19 cellular contexts compared by ENCODE assay signal in the genomic region with DNA sequence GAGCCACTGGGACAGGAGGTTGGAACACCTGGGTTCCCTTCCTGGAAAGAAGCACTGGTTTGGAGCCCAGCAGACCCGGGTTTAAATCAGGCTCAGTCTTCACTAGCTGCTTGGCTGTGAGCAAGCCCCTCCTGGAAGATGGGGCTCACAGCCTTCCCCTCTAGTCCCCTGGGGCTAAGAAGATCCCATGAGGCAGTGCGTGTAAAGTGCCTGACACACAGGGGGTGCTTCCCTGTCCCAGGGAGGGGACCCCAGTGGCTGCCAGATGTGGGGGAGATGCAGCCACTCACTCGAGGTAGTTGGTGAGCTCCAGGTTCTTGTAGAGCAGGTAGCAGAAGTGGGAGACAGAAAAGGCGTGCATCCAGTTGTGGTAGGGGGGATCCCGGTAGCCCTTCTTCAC.
"Had no signal": no experiment of that assay in that cellular context is flagged by ENCODE, and none has a peak within 500 bp of the region (broad histone marks: within the 10 kb centered on the region; RNA-seq: fewer than 3 reads in every experiment).

No MANE protein-coding gene starts in this region.

- H3K27ac Mint-ChIP-seq: activated CD4-positive, alpha-beta memory T cell treated with anti-CD3 and anti-CD28 coated beads, Interleukin-2, amount 10 ng/mL, durations not matched to agents 7 days and 5 days; activated CD4-positive, alpha-beta T cell treated with anti-CD3 and anti-CD28 coated beads, Interleukin-2, amount 10 ng/mL, durations not matched to agents 24 days and 14 days; activated T-cell treated with anti-CD3 and anti-CD28 coated beads, Interleukin-2, amount 50 U/mL, for 24 hours; activated T-helper 17 cell treated with anti-CD3 and anti-CD28 coated beads, Interleukin-2, amount 50 U/mL, for 72 hours; stimulated activated naive B cell treated with anti-CD40 and anti-IgM and Interleukin-4, amounts not matched to agents 10 μg/mL and 1 μg/mL and 100 μg/mL, for 72 hours; T-helper 17 cell had no signal

- DNase-seq: activated CD4-positive, alpha-beta memory T cell treated with anti-CD3 and anti-CD28 coated beads, Interleukin-2, amount 10 ng/mL, durations not matched to agents 7 days and 5 days; activated CD4-positive, alpha-beta T cell treated with anti-CD3 and anti-CD28 coated beads, Interleukin-2, amount 10 ng/mL, durations not matched to agents 24 days and 14 days; activated CD4-positive, CD25-positive, alpha-beta regulatory T cell; activated naive CD4-positive, alpha-beta T cell treated with Interleukin-2 at 50 U/mL for 16 hours; activated T-cell treated with anti-CD3 and anti-CD28 coated beads, Interleukin-2, amount 50 U/mL, for 24 hours; amygdala; cerebellar nuclear complex; foreskin fibroblast; naive thymus-derived CD4-positive, alpha-beta T cell; stimulated activated CD4-positive, alpha-beta T cell treated with anti-CD3 and anti-CD28 coated beads, Interleukin-2, amount 100 ng/mL, for 24 hours; stimulated activated naive B cell treated with anti-CD40 and anti-IgM and Interleukin-4, amounts not matched to agents 10 μg/mL and 1 μg/mL and 100 μg/mL, for 72 hours; SW 1271; T-helper 17 cell; testis; trophoblast cell had no signal

- H3K4me3 Mint-ChIP-seq: activated CD4-positive, alpha-beta memory T cell treated with anti-CD3 and anti-CD28 coated beads, Interleukin-2, amount 10 ng/mL, durations not matched to agents 7 days and 5 days; activated CD4-positive, alpha-beta T cell treated with anti-CD3 and anti-CD28 coated beads, Interleukin-2, amount 10 ng/mL, durations not matched to agents 24 days and 14 days; activated T-cell treated with anti-CD3 and anti-CD28 coated beads, Interleukin-2, amount 50 U/mL, for 24 hours; activated T-helper 17 cell treated with anti-CD3 and anti-CD28 coated beads, Interleukin-2, amount 50 U/mL, for 72 hours; naive thymus-derived CD4-positive, alpha-beta T cell; stimulated activated naive B cell treated with anti-CD40 and anti-IgM and Interleukin-4, amounts not matched to agents 10 μg/mL and 1 μg/mL and 100 μg/mL, for 72 hours; T-helper 17 cell had no signal

- ATAC-seq: activated T-helper 17 cell treated with anti-CD3 and anti-CD28 coated beads, Interleukin-2, amount 50 U/mL, for 72 hours; left lobe of liver; naive thymus-derived CD4-positive, alpha-beta T cell; psoas muscle; right cardiac atrium; stimulated activated naive B cell treated with anti-CD40 and anti-IgM and Interleukin-4, amounts not matched to agents 10 μg/mL and 1 μg/mL and 100 μg/mL, for 72 hours; T-helper 17 cell had no signal

- H3K9me3 Mint-ChIP-seq: activated CD4-positive, alpha-beta memory T cell treated with anti-CD3 and anti-CD28 coated beads, Interleukin-2, amount 10 ng/mL, durations not matched to agents 7 days and 5 days; activated CD4-positive, alpha-beta T cell treated with anti-CD3 and anti-CD28 coated beads, Interleukin-2, amount 10 ng/mL, durations not matched to agents 24 days and 14 days; activated T-cell treated with anti-CD3 and anti-CD28 coated beads, Interleukin-2, amount 50 U/mL, for 24 hours; activated T-helper 17 cell treated with anti-CD3 and anti-CD28 coated beads, Interleukin-2, amount 50 U/mL, for 72 hours; naive thymus-derived CD4-positive, alpha-beta T cell had no signal

- H3K27me3 Mint-ChIP-seq: activated T-helper 17 cell treated with anti-CD3 and anti-CD28 coated beads, Interleukin-2, amount 50 U/mL, for 72 hours; T-helper 17 cell had no signal
